9 cellular contexts compared by ENCODE assay signal in genomic region chr20:21396045-21396893, GRCh38. TPM values are rescaled to one million over a fixed set of nuclear protein-coding genes. Genes with fewer than 3 reads are reported as not detected.
DNase-seq lines count a peak whose midpoint lies in the region; ATAC-seq, FAIRE-seq and TF ChIP-seq lines count a peak whose summit lies in the region.
"Had no signal": no experiment of that assay in that cellular context is flagged by ENCODE, and none has a peak within 500 bp of the region (broad histone marks: within the 10 kb centered on the region; RNA-seq: fewer than 3 reads in every experiment).

No MANE protein-coding gene starts in this region.

- H3K79me2 ChIP-seq in GM12878 (ENCODE audit: control insufficient read depth, insufficient read depth, low read length) (no peaks in the 10 kb centered on the region), neural cell (replicated peaks; ENCODE audit: insufficient read depth, low read length) (no peaks in the 10 kb centered on the region)

- peaks cover 13% of the 10 kb centered on the region for H3K4me1 ChIP-seq in HUES64 (ENCODE audit: insufficient read depth, low read length)
- H3K4me1 ChIP-seq in GM12878 (ENCODE audit: control insufficient read depth, insufficient read depth, low read length) = no peaks in the 10 kb centered on the region

- peaks cover 100% of the 10 kb centered on the region for H3K27me3 ChIP-seq in HUES64 (ENCODE audit: insufficient read depth, low read length)
- H3K27me3 ChIP-seq in GM12878 (replicated peaks in 1 of 2; ENCODE audit: control insufficient read depth in 2 of 2, insufficient read depth in 2 of 2, low read length in 1 of 2) = peaks cover 8 to 18% of the 10 kb centered on the region in 2 experiments; a peak in 3 of 4 replicates
- peaks cover 97% of the 10 kb centered on the region for H3K27me3 ChIP-seq in neural cell (ENCODE audit: insufficient read depth, low read depth, low read length)

- H4K20me1 ChIP-seq in GM12878 (ENCODE audit: control insufficient read depth, insufficient read depth) = no peaks in the 10 kb centered on the region
- H4K20me1 ChIP-seq in neural cell (ENCODE audit: insufficient read depth) = no peaks in the 10 kb centered on the region

- H3K4me2 ChIP-seq in GM12878 (ENCODE audit: control insufficient read depth, insufficient read depth) (peak overlapping the region; percentile 71; the same call in 1 of the 2 replicates), neural cell (ENCODE audit: low read length) (no peak overlapping the region)

- TF ChIP-seq EP300 in GM12878 (IDR thresholded peaks at IDR 0.05; ENCODE audit: borderline replicate concordance in 1 of 2, control insufficient read depth in 1 of 2, low read depth in 2 of 2, low read length in 2 of 2) (no peak), neural cell (conservative IDR thresholded peaks at IDR 0.05; ENCODE audit: poor library complexity, severe bottlenecking) (no peak)

- 2% methylated on average over 119 of the region's 119 CpGs for WGBS in HUES64
- WGBS in GM12878 (ENCODE audit: insufficient coverage, insufficient replicate concordance, low lambda C conversion rate, missing lambda C conversion rate) = 63% methylated on average over 47 of the region's 119 CpGs

- ATAC-seq in GM12878 = no peak
- ATAC-seq in GM18498 (IDR thresholded peaks at IDR 0.05; ENCODE audit: unreplicated experiment) = no peak
- no peak for ATAC-seq in GM21381 (IDR thresholded peaks at IDR 0.05; ENCODE audit: unreplicated experiment)

- H2AFZ ChIP-seq in GM12878 (ENCODE audit: control insufficient read depth, low read depth, low read length) (no peak overlapping the region), neural cell (ENCODE audit: low read depth, low read length) (no peak overlapping the region)

- BruUV-seq in GM12878 (replicated peaks; lab: Mats Ljungman, UMichigan) = no TSS peak

- CTCF ChIA-PET in GM12878 (lab: Yijun Ruan, JAX) = no interaction called here

- H3K9me2 ChIP-seq in neural cell (ENCODE audit: insufficient read depth, low read length) = no peaks in the 10 kb centered on the region

- SMC1A ChIA-PET in GM12878 (lab: Charles Lee; ENCODE audit: uncharacterized antibody, unreplicated experiment) = no interaction called here

- no peak overlapping the region for H3K27ac ChIP-seq in HUES64 (ENCODE audit: low read depth, low read length)
- H3K27ac ChIP-seq in GM12878 (ENCODE audit: control insufficient read depth, insufficient read depth) = no peak overlapping the region
- no peak overlapping the region for H3K27ac ChIP-seq in neural cell (ENCODE audit: low read length)

- in situ Hi-C loops in GM12878 (cut with MboI) = no loop called here

- TF ChIP-seq RAD21 in GM12878 (IDR thresholded peaks at IDR 0.05; ENCODE audit: insufficient read depth, low read depth, low read length) = no peak
- TF ChIP-seq RAD21 in neural cell (conservative IDR thresholded peaks at IDR 0.05) = no peak

- H3K4me3 ChIP-seq in HUES64 (ENCODE audit: low read length) (peak overlapping the region; percentile 35; the same call in 1 of the 2 replicates), GM12878 (no peak overlapping the region), neural cell (ENCODE audit: low read length) (peak overlapping the region; percentile 42)

- H3K9me3 ChIP-seq in HUES64 (ENCODE audit: insufficient read depth, low read depth, low read length) (no peaks in the 10 kb centered on the region), GM12878 (replicated peaks; ENCODE audit: control insufficient read depth, insufficient read depth, low read length) (no peaks in the 10 kb centered on the region; the same call in 2 of the 3 replicates), neural cell (ENCODE audit: low read length) (no peaks in the 10 kb centered on the region)

- no peak for TF ChIP-seq POLR2A in GM12878 (IDR thresholded peaks at IDR 0.05; ENCODE audit: low read depth, low read length)

- intact Hi-C loops in GM12878 (cut with micrococcal nuclease; ENCODE audit: unreplicated experiment) = loop anchor here (10.0 kb wide), 1 partner anchor 109 kb away; no protein-coding TSS in a partner anchor

- TF ChIP-seq CTCF in GM12878 (IDR thresholded peaks at IDR 0.05 in 2 of 3, conservative IDR thresholded peaks at IDR 0.05 in 1 of 3; ENCODE audit: control insufficient read depth in 2 of 3, extremely low read depth in 1 of 3, insufficient read depth in 1 of 3, low read depth in 3 of 3, low read length in 3 of 3) (no peak), neural cell (IDR thresholded peaks at IDR 0.05; ENCODE audit: poor library complexity, severe bottlenecking) (no peak)

- FAIRE-seq in GM12878 (lab: Jason Lieb, UNC) = no peak

- no peaks in the 10 kb centered on the region for H3K36me3 ChIP-seq in HUES64 (ENCODE audit: insufficient read depth, low read length)
- no peaks in the 10 kb centered on the region for H3K36me3 ChIP-seq in GM12878 (ENCODE audit: control insufficient read depth in 2 of 2, insufficient read depth in 2 of 2, low read length in 1 of 2)
- H3K36me3 ChIP-seq in neural cell (ENCODE audit: insufficient read depth, low read length) = no peaks in the 10 kb centered on the region

- RAD21 ChIA-PET in GM12878 (lab: Charles Lee; ENCODE audit: unreplicated experiment) = no interaction called here

- no peak overlapping the region; the same call in 1 of the 2 replicates for H3K9ac ChIP-seq in HUES64 (ENCODE audit: low read depth, low read length)
- H3K9ac ChIP-seq in GM12878 (ENCODE audit: control insufficient read depth, insufficient read depth, low read length) = no peak overlapping the region
- no peak overlapping the region for H3K9ac ChIP-seq in neural cell (ENCODE audit: low read length)

- POLR2A ChIA-PET in GM12878 (lab: Charles Lee) = no interaction called here

- H3F3A ChIP-seq in neural cell (ENCODE audit: insufficient read depth, low read length, poor library complexity, severe bottlenecking) = no peaks in the 10 kb centered on the region

- DNase-seq in COLO668 (lab: John Stamatoyannopoulos, UW; ENCODE audit: unreplicated experiment) = peak; percentile 79
- DNase-seq in GM12878 (ENCODE audit: low read depth, low spot score) = no peak
- DNase-seq in NCI-H1694 (lab: John Stamatoyannopoulos, UW) = no peak
- DNase-seq in cerebellum (ENCODE audit: low spot score) = no peak

TF ChIP-seq in GM12878, 131 proteins besides CTCF, POLR2A, EP300 and RAD21:
- peak; percentile 22 for TF ChIP-seq SUZ12 (IDR thresholded peaks at IDR 0.05; ENCODE audit: unreplicated experiment)
- TF ChIP-seq JUND (IDR thresholded peaks at IDR 0.05; ENCODE audit: low read depth, low read length) = no peak
- TF ChIP-seq BMI1 (IDR thresholded peaks at IDR 0.05; ENCODE audit: borderline replicate concordance) = no peak

TF ChIP-seq in neural cell, 6 proteins besides CTCF, POLR2A, EP300 and RAD21:
- TF ChIP-seq, protein P1, sequence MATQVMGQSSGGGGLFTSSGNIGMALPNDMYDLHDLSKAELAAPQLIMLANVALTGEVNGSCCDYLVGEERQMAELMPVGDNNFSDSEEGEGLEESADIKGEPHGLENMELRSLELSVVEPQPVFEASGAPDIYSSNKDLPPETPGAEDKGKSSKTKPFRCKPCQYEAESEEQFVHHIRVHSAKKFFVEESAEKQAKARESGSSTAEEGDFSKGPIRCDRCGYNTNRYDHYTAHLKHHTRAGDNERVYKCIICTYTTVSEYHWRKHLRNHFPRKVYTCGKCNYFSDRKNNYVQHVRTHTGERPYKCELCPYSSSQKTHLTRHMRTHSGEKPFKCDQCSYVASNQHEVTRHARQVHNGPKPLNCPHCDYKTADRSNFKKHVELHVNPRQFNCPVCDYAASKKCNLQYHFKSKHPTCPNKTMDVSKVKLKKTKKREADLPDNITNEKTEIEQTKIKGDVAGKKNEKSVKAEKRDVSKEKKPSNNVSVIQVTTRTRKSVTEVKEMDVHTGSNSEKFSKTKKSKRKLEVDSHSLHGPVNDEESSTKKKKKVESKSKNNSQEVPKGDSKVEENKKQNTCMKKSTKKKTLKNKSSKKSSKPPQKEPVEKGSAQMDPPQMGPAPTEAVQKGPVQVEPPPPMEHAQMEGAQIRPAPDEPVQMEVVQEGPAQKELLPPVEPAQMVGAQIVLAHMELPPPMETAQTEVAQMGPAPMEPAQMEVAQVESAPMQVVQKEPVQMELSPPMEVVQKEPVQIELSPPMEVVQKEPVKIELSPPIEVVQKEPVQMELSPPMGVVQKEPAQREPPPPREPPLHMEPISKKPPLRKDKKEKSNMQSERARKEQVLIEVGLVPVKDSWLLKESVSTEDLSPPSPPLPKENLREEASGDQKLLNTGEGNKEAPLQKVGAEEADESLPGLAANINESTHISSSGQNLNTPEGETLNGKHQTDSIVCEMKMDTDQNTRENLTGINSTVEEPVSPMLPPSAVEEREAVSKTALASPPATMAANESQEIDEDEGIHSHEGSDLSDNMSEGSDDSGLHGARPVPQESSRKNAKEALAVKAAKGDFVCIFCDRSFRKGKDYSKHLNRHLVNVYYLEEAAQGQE (IDR thresholded peaks at IDR 0.05; ENCODE audit: borderline replicate concordance) = no peak
- TF ChIP-seq MXI1 (conservative IDR thresholded peaks at IDR 0.05; ENCODE audit: poor library complexity, severe bottlenecking) (no peak), EZH2 (IDR thresholded peaks at IDR 0.05; ENCODE audit: borderline replicate concordance, insufficient read depth, low read length, poor library complexity, severe bottlenecking) (peak; percentile 95)

RNA-seq across cellular contexts. Expression of gene NKX2-4, which starts 1.1 kb away (rescaled TPM):
- not detected for polyA plus RNA-seq in HUES64 (2013, experiment 1 of 2)
- polyA plus RNA-seq in HUES64 (2013, experiment 2 of 2) = not detected
- total RNA-seq in GM12878 (2013; cell fraction: nucleolus; rRNA removed) = not detected in 2 replicates
- total RNA-seq in GM12878 (2014; rRNA removed) (not detected in 2 replicates), GM12878 (2014; rRNA removed; fragmentation: Illumina TruSeq; extraction: Trizol) (not detected in 2 replicates), GM12878 (2021) (not detected in 2 replicates), cerebellum (not detected)
- polyA plus RNA-seq in GM12878 (2011; ENCODE audit: low read depth) = not detected
- polyA plus RNA-seq in GM12878 (2011; rRNA removed) (not detected in 2 replicates), GM12878 (2014; fragmentation: Illumina TruSeq; extraction: Trizol) (not detected in 2 replicates), GM12878 (2014; fragmentation: Nextera tagmentation; extraction: Ambion mirVana) (not detected), GM12878 (2014; rRNA removed) (not detected in 2 replicates), GM12878 (2016; fragmentation: Nextera tagmentation; extraction: Ambion mirVana) (not detected), neural cell (not detected in 2 replicates)
- not detected in 2 replicates for polyA plus RNA-seq in GM12878 (2011; cell fraction: cytosol; rRNA removed)
- polyA plus RNA-seq in GM12878 (2011; cell fraction: nucleus; rRNA removed) = not detected in 2 replicates
- polyA plus RNA-seq in GM12878 (2012) = 0.13 TPM in 1 of 2 replicates, not detected in the other
- not detected in 2 replicates for polyA minus RNA-seq in GM12878 (2011; rRNA and poly(A)+ RNA removed)
- polyA minus RNA-seq in GM12878 (2011; cell fraction: cytosol; rRNA and poly(A)+ RNA removed) = not detected in 2 replicates
- polyA minus RNA-seq in GM12878 (2011; cell fraction: nucleus; rRNA and poly(A)+ RNA removed) = not detected in 2 replicates
- not detected in 2 replicates for polyA minus RNA-seq in neural cell
- total RNA-seq: glomerular endothelial cell had no signal
